In the genomic region with DNA sequence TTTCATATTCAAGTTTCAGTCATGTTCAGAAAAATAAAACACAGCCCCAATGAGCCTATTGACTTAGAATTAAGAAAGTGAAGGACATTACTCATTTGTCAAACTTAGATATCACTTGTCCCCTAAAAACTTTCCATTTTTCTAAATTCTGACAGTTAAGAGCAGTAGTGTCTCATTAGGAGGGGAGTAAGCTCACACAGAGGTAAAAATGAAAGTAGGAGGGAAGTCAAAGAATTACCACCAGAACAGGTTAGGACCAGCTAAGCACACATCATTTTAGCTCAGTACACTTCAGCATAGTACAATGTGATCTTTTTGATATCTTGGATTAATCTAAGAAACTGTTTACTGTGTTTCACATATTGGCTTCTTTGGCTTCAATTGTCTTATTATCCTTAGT, we compare ENCODE assay signal across 11 cellular contexts.
DNase-seq lines count a peak whose midpoint lies in the region; ATAC-seq and TF ChIP-seq lines count a peak whose summit lies in the region.
"Had no signal": no experiment of that assay in that cellular context is flagged by ENCODE, and none has a peak within 500 bp of the region (broad histone marks: within the 10 kb centered on the region; RNA-seq: fewer than 3 reads in every experiment).

No MANE protein-coding gene starts in this region.

- H3K27me3 ChIP-seq in spleen (replicated peaks in 1 of 7), result no peaks in the 10 kb centered on the region
- H3K27me3 ChIP-seq: brain microvascular endothelial cell had no signal

- intact Hi-C loops in spleen (cut with DNase I; ENCODE audit: low total_unique reads), result no loop called here

- no peak overlapping the region for H3K27ac Mint-ChIP-seq in activated naive CD4-positive, alpha-beta T cell treated with anti-CD3 and anti-CD28 coated beads, Interleukin-2, amount 50 U/mL, for 72 hours
- H3K27ac Mint-ChIP-seq: activated CD8-positive, alpha-beta T cell treated with anti-CD3 and anti-CD28 coated beads, Interleukin-2, amount 10 ng/mL, durations not matched to agents 7 days and 5 days; natural killer cell treated with Interleukin-12 subunit alpha and Interleukin-12 subunit beta and Interleukin-15 and Interleukin-18, amount 100 ng/mL, for 72 hours had no signal

- DNase-seq in spleen (no peak), hippocampal formation (lab: John Stamatoyannopoulos, UW) (no peak), A172 (ENCODE audit: low spot score) (no peak)
- DNase-seq in activated naive CD4-positive, alpha-beta T cell treated with anti-CD3 and anti-CD28 coated beads, Interleukin-2, amount 50 U/mL, for 72 hours (ENCODE audit: low spot score in 2 of 2), result no peak
- DNase-seq: activated CD8-positive, alpha-beta T cell treated with anti-CD3 and anti-CD28 coated beads, Interleukin-2, amount 10 ng/mL, durations not matched to agents 7 days and 5 days; brain microvascular endothelial cell; KG1 had no signal

- no peaks in the 10 kb centered on the region for H3K36me3 Mint-ChIP-seq in activated naive CD4-positive, alpha-beta T cell treated with anti-CD3 and anti-CD28 coated beads, Interleukin-2, amount 50 U/mL, for 72 hours
- H3K36me3 Mint-ChIP-seq: natural killer cell treated with Interleukin-12 subunit alpha and Interleukin-12 subunit beta and Interleukin-15 and Interleukin-18, amount 100 ng/mL, for 72 hours had no signal

- H3K27ac ChIP-seq in spleen, result peak overlapping the region; percentile 0 to 71 (median 48)
- H3K27ac ChIP-seq: brain microvascular endothelial cell had no signal

- ATAC-seq in GM19043 (IDR thresholded peaks at IDR 0.05; ENCODE audit: low read depth, unreplicated experiment) (peak; percentile 85), HG02588 (IDR thresholded peaks at IDR 0.05; ENCODE audit: unreplicated experiment) (peak; percentile 90), HG03520 (IDR thresholded peaks at IDR 0.05; ENCODE audit: unreplicated experiment) (peak; percentile 92)
- ATAC-seq in activated naive CD4-positive, alpha-beta T cell treated with anti-CD3 and anti-CD28 coated beads, Interleukin-2, amount 50 U/mL, for 72 hours, result no peak
- ATAC-seq: activated CD8-positive, alpha-beta T cell treated with anti-CD3 and anti-CD28 coated beads, Interleukin-2, amount 10 ng/mL, durations not matched to agents 7 days and 5 days had no signal

- TF ChIP-seq CTCF in spleen (IDR thresholded peaks at IDR 0.05 in 8 of 11, conservative IDR thresholded peaks at IDR 0.05 in 3 of 11), result no peak

- TF ChIP-seq POLR2A in spleen (IDR thresholded peaks at IDR 0.05), result no peak

- H3K36me3 ChIP-seq in spleen, result no peaks in the 10 kb centered on the region
- H3K36me3 ChIP-seq: brain microvascular endothelial cell had no signal

- H3K4me1 ChIP-seq in spleen, result peaks cover 9 to 37% (median 23%) of the 10 kb centered on the region in 6 donors

- no peaks in the 10 kb centered on the region for H3K9me3 Mint-ChIP-seq in activated naive CD4-positive, alpha-beta T cell treated with anti-CD3 and anti-CD28 coated beads, Interleukin-2, amount 50 U/mL, for 72 hours

- no peaks in the 10 kb centered on the region for H3K9me3 ChIP-seq in spleen

- peak overlapping the region in 1 of 8 donors; percentile 6 for H3K4me3 ChIP-seq in spleen

Comparison
In these comparisons a context has a peak if more than half of its experiments do, and no peak if none do; other contexts are left out.
1. ATAC-seq: peak in GM19043 (single experiment), HG02588 (single experiment) and HG03520 (single experiment); none in activated naive CD4-positive, alpha-beta T cell treated with anti-CD3 and anti-CD28 coated beads, Interleukin-2, amount 50 U/mL, for 72 hours (0 of 2).